In the genomic region with DNA sequence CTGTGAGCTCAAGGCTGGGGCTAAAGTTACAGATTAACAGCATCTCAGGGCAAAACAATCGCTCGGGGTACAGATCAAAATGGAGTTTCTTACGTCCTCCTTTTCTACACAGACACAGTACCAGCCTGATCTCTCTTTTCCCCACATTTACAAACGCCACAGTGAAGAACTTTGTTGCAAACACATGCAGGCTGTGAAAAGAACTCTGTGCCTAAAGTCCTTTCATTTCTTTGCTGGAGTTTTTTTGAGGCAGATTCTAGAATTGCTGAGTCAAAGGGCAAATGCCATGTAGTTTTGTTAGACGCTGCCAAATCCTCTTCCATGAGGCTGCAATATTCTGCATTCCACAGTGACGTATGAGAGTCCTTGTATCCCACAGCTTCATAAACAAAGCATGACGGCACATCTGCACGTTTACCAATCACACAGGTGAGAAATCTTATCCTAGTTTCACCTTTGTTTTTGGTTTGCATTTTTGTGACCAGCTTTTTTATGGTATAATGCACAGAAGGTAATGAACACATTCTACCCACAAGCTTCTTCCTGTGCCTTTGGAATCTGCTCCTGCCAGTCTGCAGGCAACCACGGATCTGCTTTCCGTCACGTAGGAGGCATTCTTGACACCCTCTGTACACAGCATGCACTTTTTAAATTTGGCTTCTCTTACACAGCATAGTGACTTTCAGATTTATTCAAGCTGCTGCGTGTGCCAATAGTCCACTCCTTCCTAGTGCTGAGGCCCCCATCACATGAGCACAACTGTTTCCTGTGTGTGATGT, we compare ENCODE assay signal across 10 cellular contexts. TPM values are rescaled to one million over a fixed set of nuclear protein-coding genes. Genes with fewer than 3 reads are reported as not detected.
DNase-seq lines count a peak whose midpoint lies in the region; ATAC-seq, FAIRE-seq and TF ChIP-seq lines count a peak whose summit lies in the region.
"Had no signal": no experiment of that assay in that cellular context is flagged by ENCODE, and none has a peak within 500 bp of the region (broad histone marks: within the 10 kb centered on the region; RNA-seq: fewer than 3 reads in every experiment).

No MANE protein-coding gene starts in this region.

- H3K9me3 ChIP-seq in GM12878 (replicated peaks; ENCODE audit: control insufficient read depth, insufficient read depth, low read length) (no peaks in the 10 kb centered on the region; the same call in 2 of the 3 replicates), subcutaneous abdominal adipose tissue (ENCODE audit: control insufficient read depth in 5 of 5, low read length in 5 of 5) (no peaks in the 10 kb centered on the region)

- intact Hi-C loops in GM12878 (cut with micrococcal nuclease; ENCODE audit: unreplicated experiment): no loop called here

- WGBS in GM12878 (ENCODE audit: insufficient coverage, insufficient replicate concordance, low lambda C conversion rate, missing lambda C conversion rate): 91% methylated on average over 12 of the region's 12 CpGs

- TSS peak; percentile 39 for BruUV-seq in GM12878 (replicated peaks; lab: Mats Ljungman, UMichigan)

- H3K4me1 ChIP-seq in GM12878 (ENCODE audit: control insufficient read depth, insufficient read depth, low read length) (no peaks in the 10 kb centered on the region), subcutaneous abdominal adipose tissue (ENCODE audit: control insufficient read depth in 5 of 5, insufficient read depth in 5 of 5, low read length in 5 of 5) (peaks cover 1 to 37% (median 33%) of the 10 kb centered on the region in 5 donors)

- TF ChIP-seq EP300 in GM12878 (IDR thresholded peaks at IDR 0.05; ENCODE audit: borderline replicate concordance in 1 of 2, control insufficient read depth in 1 of 2, low read depth in 2 of 2, low read length in 2 of 2): no peak

- FAIRE-seq in GM12878 (lab: Jason Lieb, UNC): no peak
- no peak for FAIRE-seq in GM19239 (lab: Jason Lieb, UNC)

- RAD21 ChIA-PET in GM12878 (lab: Charles Lee; ENCODE audit: unreplicated experiment): no interaction called here

- no peak for TF ChIP-seq CTCF in GM12878 (IDR thresholded peaks at IDR 0.05 in 2 of 3, conservative IDR thresholded peaks at IDR 0.05 in 1 of 3; ENCODE audit: control insufficient read depth in 2 of 3, extremely low read depth in 1 of 3, insufficient read depth in 1 of 3, low read depth in 3 of 3, low read length in 3 of 3)

- CTCF ChIA-PET in GM12878 (lab: Yijun Ruan, JAX): no interaction called here

- TF ChIP-seq POLR2A in GM12878 (IDR thresholded peaks at IDR 0.05; ENCODE audit: low read depth, low read length): no peak

- no peak for TF ChIP-seq RAD21 in GM12878 (IDR thresholded peaks at IDR 0.05; ENCODE audit: insufficient read depth, low read depth, low read length)

- H3K27ac ChIP-seq in GM12878 (ENCODE audit: control insufficient read depth, insufficient read depth) (no peak overlapping the region), subcutaneous abdominal adipose tissue (ENCODE audit: low read depth, low read length) (peak overlapping the region; percentile 79)
- H3K27ac ChIP-seq: skin epidermis had no signal

- no peak overlapping the region for H2AFZ ChIP-seq in GM12878 (ENCODE audit: control insufficient read depth, low read depth, low read length)

- no peaks in the 10 kb centered on the region for H3K27me3 ChIP-seq in GM12878 (replicated peaks in 1 of 2; ENCODE audit: control insufficient read depth in 2 of 2, insufficient read depth in 2 of 2, low read length in 1 of 2)
- H3K27me3 ChIP-seq in subcutaneous abdominal adipose tissue (ENCODE audit: control insufficient read depth in 5 of 5, insufficient read depth in 4 of 5, low read length in 5 of 5): no peaks in the 10 kb centered on the region

- POLR2A ChIA-PET in GM12878 (lab: Charles Lee): no interaction called here

- peaks cover 1 to 6% of the 10 kb centered on the region in 2 experiments; a peak in 3 of 4 replicates for H3K36me3 ChIP-seq in GM12878 (ENCODE audit: control insufficient read depth in 2 of 2, insufficient read depth in 2 of 2, low read length in 1 of 2)
- H3K36me3 ChIP-seq in subcutaneous abdominal adipose tissue (ENCODE audit: control insufficient read depth in 5 of 5, insufficient read depth in 5 of 5, low read length in 5 of 5): peaks cover 0 to 4% (median 0%) of the 10 kb centered on the region in 5 donors

- in situ Hi-C loops in GM12878 (cut with MboI): loop anchor here (5.0 kb wide), 1 partner anchor 1306 kb away; no protein-coding TSS in a partner anchor

- H3K79me2 ChIP-seq in GM12878 (ENCODE audit: control insufficient read depth, insufficient read depth, low read length): no peaks in the 10 kb centered on the region

- SMC1A ChIA-PET in GM12878 (lab: Charles Lee; ENCODE audit: uncharacterized antibody, unreplicated experiment): no interaction called here

- no peak overlapping the region for H3K4me2 ChIP-seq in GM12878 (ENCODE audit: control insufficient read depth, insufficient read depth)

- DNase-seq in HK-2 (ENCODE audit: unreplicated experiment) (peak; percentile 54), GM12878 (ENCODE audit: low read depth, low spot score) (no peak), kidney tubule cell (ENCODE audit: low spot score) (peak; percentile 95), HUDEP-2 (lab: John Stamatoyannopoulos, UW; ENCODE audit: unreplicated experiment in 76 of 76) (no peak), GM19239 (ENCODE audit: insufficient read length, low spot score) (no peak)
- DNase-seq in stimulated activated CD8-positive, alpha-beta memory T cell treated with anti-CD3 and anti-CD28 coated beads, Interleukin-4, amount 100 ng/mL, for 48 hours: no peak
- DNase-seq in activated CD4-positive, alpha-beta T cell treated with anti-CD3 and anti-CD28 coated beads for 4 hours: no peak
- DNase-seq: Karpas-422 had no signal

- no peaks in the 10 kb centered on the region for H4K20me1 ChIP-seq in GM12878 (ENCODE audit: control insufficient read depth, insufficient read depth)

- H3K9ac ChIP-seq in GM12878 (ENCODE audit: control insufficient read depth, insufficient read depth, low read length) (no peak overlapping the region), subcutaneous abdominal adipose tissue (ENCODE audit: low read length in 5 of 5) (peak overlapping the region in 1 of 5 donors; percentile 26)

- no peak overlapping the region for H3K4me3 ChIP-seq in GM12878
- H3K4me3 ChIP-seq in subcutaneous abdominal adipose tissue (ENCODE audit: low read depth in 1 of 5, low read length in 5 of 5): peak overlapping the region in 1 of 5 donors; percentile 40
- H3K4me3 ChIP-seq: skin epidermis had no signal

- ATAC-seq in GM12878: no peak

TF ChIP-seq in GM12878, 131 proteins besides CTCF, POLR2A, EP300 and RAD21 (continues in another document):
- no peak for TF ChIP-seq CREM (IDR thresholded peaks at IDR 0.05; ENCODE audit: low read depth)
- TF ChIP-seq NR2C2 (IDR thresholded peaks at IDR 0.05; ENCODE audit: borderline replicate concordance, control insufficient read depth, insufficient read length, low read depth): no peak
- TF ChIP-seq, protein P1, sequence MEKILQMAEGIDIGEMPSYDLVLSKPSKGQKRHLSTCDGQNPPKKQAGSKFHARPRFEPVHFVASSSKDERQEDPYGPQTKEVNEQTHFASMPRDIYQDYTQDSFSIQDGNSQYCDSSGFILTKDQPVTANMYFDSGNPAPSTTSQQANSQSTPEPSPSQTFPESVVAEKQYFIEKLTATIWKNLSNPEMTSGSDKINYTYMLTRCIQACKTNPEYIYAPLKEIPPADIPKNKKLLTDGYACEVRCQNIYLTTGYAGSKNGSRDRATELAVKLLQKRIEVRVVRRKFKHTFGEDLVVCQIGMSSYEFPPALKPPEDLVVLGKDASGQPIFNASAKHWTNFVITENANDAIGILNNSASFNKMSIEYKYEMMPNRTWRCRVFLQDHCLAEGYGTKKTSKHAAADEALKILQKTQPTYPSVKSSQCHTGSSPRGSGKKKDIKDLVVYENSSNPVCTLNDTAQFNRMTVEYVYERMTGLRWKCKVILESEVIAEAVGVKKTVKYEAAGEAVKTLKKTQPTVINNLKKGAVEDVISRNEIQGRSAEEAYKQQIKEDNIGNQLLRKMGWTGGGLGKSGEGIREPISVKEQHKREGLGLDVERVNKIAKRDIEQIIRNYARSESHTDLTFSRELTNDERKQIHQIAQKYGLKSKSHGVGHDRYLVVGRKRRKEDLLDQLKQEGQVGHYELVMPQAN (conservative IDR thresholded peaks at IDR 0.05): no peak
- TF ChIP-seq PAX5 (IDR thresholded peaks at IDR 0.05; ENCODE audit: borderline replicate concordance, low read depth, low read length): no peak
- TF ChIP-seq FOS (IDR thresholded peaks at IDR 0.05; ENCODE audit: borderline replicate concordance, extremely low read depth, insufficient read length): no peak
- no peak for TF ChIP-seq SMARCA5 (IDR thresholded peaks at IDR 0.05)
- TF ChIP-seq STAT1 (conservative IDR thresholded peaks at IDR 0.05): no peak
- no peak for TF ChIP-seq WRNIP1 (IDR thresholded peaks at IDR 0.05; ENCODE audit: borderline replicate concordance, low read depth, low read length)
- no peak for TF ChIP-seq NFIC (IDR thresholded peaks at IDR 0.05; ENCODE audit: low read depth, low read length)
- no peak for TF ChIP-seq ZNF274 (IDR thresholded peaks at IDR 0.05; ENCODE audit: insufficient read depth, insufficient read length)
- TF ChIP-seq HCFC1 (IDR thresholded peaks at IDR 0.05; ENCODE audit: low read length): no peak

RNA-seq across cellular contexts. Expression of a gene that starts 44.6 kb away (rescaled TPM):
- total RNA-seq in GM12878 (2013; cell fraction: nucleolus; rRNA removed): 365 and 373 TPM in 2 replicates
- total RNA-seq in GM12878 (2014; rRNA removed) (67.6 and 74.7 TPM in 2 replicates), GM12878 (2014; rRNA removed; fragmentation: Illumina TruSeq; extraction: Trizol) (58.9 and 59.4 TPM in 2 replicates), GM12878 (2021) (109 TPM in 2 replicates)
- 26.1 TPM for polyA plus RNA-seq in GM12878 (2011; ENCODE audit: low read depth)
- polyA plus RNA-seq in GM12878 (2011; rRNA removed) (63.6 and 70.6 TPM in 2 replicates), GM12878 (2014; fragmentation: Illumina TruSeq; extraction: Trizol) (84.5 and 93.5 TPM in 2 replicates), GM12878 (2014; fragmentation: Nextera tagmentation; extraction: Ambion mirVana) (1 to 10 TPM; 2.3 to 7.0 TPM), GM12878 (2014; rRNA removed) (94.1 and 94.8 TPM in 2 replicates), GM12878 (2016; fragmentation: Nextera tagmentation; extraction: Ambion mirVana) (10 to 100 TPM; 60.2 to 82.4 TPM)
- 70.3 and 92.5 TPM in 2 replicates for polyA plus RNA-seq in GM12878 (2011; cell fraction: cytosol; rRNA removed)
- polyA plus RNA-seq in GM12878 (2011; cell fraction: nucleus; rRNA removed): 197 and 246 TPM in 2 replicates
- polyA plus RNA-seq in GM12878 (2012): 41.3 and 58.7 TPM in 2 replicates
- 43.1 and 54.4 TPM in 2 replicates for polyA minus RNA-seq in GM12878 (2011; rRNA and poly(A)+ RNA removed)
- polyA minus RNA-seq in GM12878 (2011; cell fraction: cytosol; rRNA and poly(A)+ RNA removed): 25.0 and 34.6 TPM in 2 replicates
- polyA minus RNA-seq in GM12878 (2011; cell fraction: nucleus; rRNA and poly(A)+ RNA removed): 71.8 and 93.6 TPM in 2 replicates

Comparison
In these comparisons a context has a peak if more than half of its experiments do, and no peak if none do; other contexts are left out.
1. DNase-seq: peak in HK-2 (single experiment) and kidney tubule cell (single experiment); none in GM12878 (single experiment), stimulated activated CD8-positive, alpha-beta memory T cell treated with anti-CD3 and anti-CD28 coated beads, Interleukin-4, amount 100 ng/mL, for 48 hours (single experiment), HUDEP-2 (0 of 76), activated CD4-positive, alpha-beta T cell treated with anti-CD3 and anti-CD28 coated beads for 4 hours (0 of 2) and GM19239 (single experiment).